Comparison of ENCODE assay signal across 8 cellular contexts in genomic region chr10:109978481-109978880, GRCh38. TPM values are rescaled to one million over a fixed set of nuclear protein-coding genes. Genes with fewer than 3 reads are reported as not detected.
DNase-seq lines count a peak whose midpoint lies in the region; ATAC-seq and TF ChIP-seq lines count a peak whose summit lies in the region.

No MANE protein-coding gene starts in this region.

- no peak overlapping the region for H3K4me3 Mint-ChIP-seq in activated T-cell treated with anti-CD3 and anti-CD28 coated beads, Interleukin-2, amount 50 U/mL, for 24 hours
- H3K4me3 Mint-ChIP-seq in progenitor cell of endocrine pancreas (ENCODE audit: low read depth): no peak overlapping the region

- in situ Hi-C loops in GM13976 (cut with MboI; ENCODE audit: low sequenced_read_pairs, unreplicated experiment): loop anchor here (10.0 kb wide), 1 partner anchor 156 kb away; no protein-coding TSS in a partner anchor

- H3K36me3 Mint-ChIP-seq in activated T-cell treated with anti-CD3 and anti-CD28 coated beads, Interleukin-2, amount 50 U/mL, for 24 hours (ENCODE audit: low read depth): no peaks in the 10 kb centered on the region
- no peaks in the 10 kb centered on the region for H3K36me3 Mint-ChIP-seq in progenitor cell of endocrine pancreas (ENCODE audit: insufficient read depth)

- H3K27ac Mint-ChIP-seq in activated T-cell treated with anti-CD3 and anti-CD28 coated beads, Interleukin-2, amount 50 U/mL, for 24 hours: no peak overlapping the region
- no peak overlapping the region for H3K27ac Mint-ChIP-seq in progenitor cell of endocrine pancreas

- peak; percentile 76 for TF ChIP-seq CTCF in GM13976 (IDR thresholded peaks at IDR 0.05; ENCODE audit: borderline replicate concordance, control extremely low read depth, extremely low read depth, insufficient read depth, missing control alignments)
- peak; percentile 76 for TF ChIP-seq CTCF in foreskin fibroblast (IDR thresholded peaks at IDR 0.05; ENCODE audit: low read depth, low read length)
- TF ChIP-seq CTCF in progenitor cell of endocrine pancreas (IDR thresholded peaks at IDR 0.05; ENCODE audit: unreplicated experiment): peak; percentile 61

- peak; percentile 46 for DNase-seq in GM13976 (ENCODE audit: low spot score)
- DNase-seq in NCI-H69 (lab: John Stamatoyannopoulos, UW): peak; percentile 3
- peak; percentile 64 for DNase-seq in activated T-cell treated with anti-CD3 and anti-CD28 coated beads, Interleukin-2, amount 50 U/mL, for 24 hours
- peak; percentile 67 to 85 for DNase-seq in foreskin fibroblast
- DNase-seq in progenitor cell of endocrine pancreas (ENCODE audit: low spot score, unreplicated experiment): no peak

- no peaks in the 10 kb centered on the region for H3K27me3 Mint-ChIP-seq in activated T-cell treated with anti-CD3 and anti-CD28 coated beads, Interleukin-2, amount 50 U/mL, for 24 hours
- peaks cover 67% of the 10 kb centered on the region for H3K27me3 Mint-ChIP-seq in progenitor cell of endocrine pancreas

- no peaks in the 10 kb centered on the region for H3K9me3 Mint-ChIP-seq in activated T-cell treated with anti-CD3 and anti-CD28 coated beads, Interleukin-2, amount 50 U/mL, for 24 hours
- H3K9me3 Mint-ChIP-seq in progenitor cell of endocrine pancreas (ENCODE audit: low read depth): no peaks in the 10 kb centered on the region

- no peak for ATAC-seq in GM19023 (IDR thresholded peaks at IDR 0.05; ENCODE audit: unreplicated experiment)
- no peak for ATAC-seq in HG02840 (IDR thresholded peaks at IDR 0.05; ENCODE audit: low FRiP score, unreplicated experiment)
- ATAC-seq in GM18502 (IDR thresholded peaks at IDR 0.05; ENCODE audit: poor library complexity, unreplicated experiment): no peak

- H3K4me3 ChIP-seq in foreskin fibroblast (ENCODE audit: low read depth in 1 of 2, low read length in 2 of 2): no peak overlapping the region

- H3K4me1 Mint-ChIP-seq in activated T-cell treated with anti-CD3 and anti-CD28 coated beads, Interleukin-2, amount 50 U/mL, for 24 hours (ENCODE audit: low read depth): peaks cover 16% of the 10 kb centered on the region
- H3K4me1 Mint-ChIP-seq in progenitor cell of endocrine pancreas (ENCODE audit: low read depth): peaks cover 30% of the 10 kb centered on the region

RNA-seq across cellular contexts. Expression of gene ADD3, which starts 29.3 kb away (rescaled TPM):
- total RNA-seq in progenitor cell of endocrine pancreas: 111 and 117 TPM in 2 replicates

RNA-seq across cellular contexts. Expression of gene XPNPEP1, which starts 55.2 kb away (rescaled TPM):
- total RNA-seq in progenitor cell of endocrine pancreas: 40.0 and 66.8 TPM in 2 replicates
